In the genomic region with DNA sequence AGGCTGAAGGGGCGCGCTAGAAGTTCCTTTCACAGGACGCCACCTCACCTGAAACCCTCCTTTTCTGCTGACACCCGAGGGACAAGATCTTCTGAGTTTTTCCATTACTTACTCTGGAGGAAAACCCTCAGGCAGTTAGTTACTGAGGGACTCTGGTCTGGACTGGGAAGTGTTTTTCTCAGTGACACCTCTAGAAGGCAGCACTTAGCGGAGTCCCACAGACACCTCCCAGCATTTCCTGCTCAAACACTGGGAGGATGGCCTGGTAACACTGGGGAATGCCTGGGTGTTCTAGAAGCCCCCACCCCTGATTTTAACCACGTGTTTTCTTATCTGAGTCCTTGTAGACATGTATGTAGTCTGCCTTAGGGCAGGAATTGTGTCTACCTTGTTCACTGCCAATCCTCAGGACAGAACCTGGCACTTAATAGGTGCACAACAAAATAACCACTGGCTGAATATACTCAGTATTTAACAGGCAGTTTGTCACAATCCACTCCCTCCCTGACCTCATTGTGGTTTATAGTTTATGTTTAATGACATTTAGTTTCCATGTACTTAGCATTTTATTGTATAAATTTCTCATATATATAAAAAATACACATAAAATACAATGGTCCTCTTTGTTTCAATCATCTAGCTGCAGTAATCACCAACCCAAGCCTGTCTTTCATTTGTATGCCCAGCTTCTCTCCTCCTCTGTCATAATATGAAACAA, we compare ENCODE assay signal across 10 cellular contexts. TPM values are rescaled to one million over a fixed set of nuclear protein-coding genes. Genes with fewer than 3 reads are reported as not detected.
A peak's percentile ranks its signal among the peaks of the same experiment; 100 is the strongest.
DNase-seq lines count a peak whose midpoint lies in the region; ATAC-seq, FAIRE-seq and TF ChIP-seq lines count a peak whose summit lies in the region.
"Had no signal": no experiment of that assay in that cellular context is flagged by ENCODE, and none has a peak within 500 bp of the region (broad histone marks: within the 10 kb centered on the region; RNA-seq: fewer than 3 reads in every experiment).

No MANE protein-coding gene starts in this region.

- H3K27me3 ChIP-seq in PC-9 (ENCODE audit: insufficient read depth, low read depth) (no peaks in the 10 kb centered on the region), heart left ventricle (no peaks in the 10 kb centered on the region)

- no peaks in the 10 kb centered on the region for H3K36me3 ChIP-seq in PC-9 (ENCODE audit: low read depth)
- no peaks in the 10 kb centered on the region for H3K36me3 ChIP-seq in heart left ventricle

- no peak overlapping the region for H2AFZ ChIP-seq in PC-9

- H3K4me3 ChIP-seq in AG04449 (ENCODE audit: low read depth, low read length) (no peak overlapping the region), PC-9 (no peak overlapping the region), heart left ventricle (no peak overlapping the region)
- H3K4me3 ChIP-seq: psoas muscle had no signal

- BruUV-seq in PC-9 (replicated peaks; lab: Mats Ljungman, UMichigan), result no TSS peak

- H3K4me2 ChIP-seq in PC-9, result no peak overlapping the region

- H3K9me3 ChIP-seq in PC-9 (ENCODE audit: insufficient read depth, low read depth) (no peaks in the 10 kb centered on the region), heart left ventricle (peaks cover 0 to 3% (median 0%) of the 10 kb centered on the region in 12 donors)
- H3K9me3 ChIP-seq: psoas muscle had no signal

- CTCF ChIA-PET in AG04449 (lab: Yijun Ruan, JAX) (interaction anchor here (0.8 kb wide), 1 partner anchor 16 kb away, joined by 3 read pairs; no protein-coding TSS in a partner anchor), PC-9 (lab: Charles Lee) (interaction anchor here (0.5 kb wide), 1 partner anchor 20 kb away, joined by 3 read pairs; no protein-coding TSS in a partner anchor)

- H3K9me2 ChIP-seq in PC-9 (ENCODE audit: insufficient read depth), result no peaks in the 10 kb centered on the region

- H3F3A ChIP-seq in PC-9 (ENCODE audit: insufficient read depth, low read depth), result no peaks in the 10 kb centered on the region

- H3K79me2 ChIP-seq in PC-9 (ENCODE audit: low read depth), result no peaks in the 10 kb centered on the region

- H3K4me1 ChIP-seq in PC-9 (replicated peaks; ENCODE audit: insufficient read depth) (no peaks in the 10 kb centered on the region), heart left ventricle (no peaks in the 10 kb centered on the region)
- H3K4me1 ChIP-seq: psoas muscle had no signal

- TF ChIP-seq CTCF in AG04449 (IDR thresholded peaks at IDR 0.05; ENCODE audit: insufficient read depth, low read length, missing control alignments) (peak; percentile 7), PC-9 (conservative IDR thresholded peaks at IDR 0.05) (peak; percentile 34; the same call in 1 of the 2 replicates), heart left ventricle (IDR thresholded peaks at IDR 0.05) (no peak)

- WGBS in heart left ventricle, 4 donors, result 56 to 66% (median 59%) methylated on average over 6 of the region's 6 CpGs

- no peak for TF ChIP-seq POLR2A in GM12892 (IDR thresholded peaks at IDR 0.05; ENCODE audit: low read depth, low read length)
- TF ChIP-seq POLR2A in heart left ventricle (IDR thresholded peaks at IDR 0.05), result no peak

- no peaks in the 10 kb centered on the region for H4K20me1 ChIP-seq in PC-9 (ENCODE audit: insufficient read depth)

- no peak for ATAC-seq in heart left ventricle
- ATAC-seq: psoas muscle had no signal

- no peak overlapping the region for H3K27ac ChIP-seq in PC-9
- no peak overlapping the region for H3K27ac ChIP-seq in heart left ventricle
- H3K27ac ChIP-seq: psoas muscle had no signal

- POLR2A ChIA-PET in AG04449 (lab: Yijun Ruan, JAX) (no interaction called here), PC-9 (lab: Charles Lee; ENCODE audit: unreplicated experiment) (no interaction called here)

- DNase-seq in AG04449 (ENCODE audit: low read depth, low spot score), result no peak
- DNase-seq in GM12892 (ENCODE audit: insufficient read length), result no peak
- DNase-seq in PC-9, result no peak
- DNase-seq in foreskin melanocyte, result peak; percentile 73
- DNase-seq in NCI-H2029 (lab: John Stamatoyannopoulos, UW), result no peak
- no peak for DNase-seq in kidney tubule cell (ENCODE audit: low spot score)
- no peak for DNase-seq in heart left ventricle
- DNase-seq in AG08396 (ENCODE audit: low spot score), result no peak
- DNase-seq: immature natural killer cell, psoas muscle had no signal

- intact Hi-C loops in PC-9 (cut with micrococcal nuclease; ENCODE audit: unreplicated experiment) (loop anchor here (5.0 kb wide), 1 partner anchor 88 kb away; no protein-coding TSS in a partner anchor), heart left ventricle (cut with DNase I) (no loop called here)

- peak; percentile 73 for FAIRE-seq in GM12892 (lab: Jason Lieb, UNC)

RNA-seq across cellular contexts. Expression of gene GSTA3, which starts 4.8 kb away (rescaled TPM):
- not detected for polyA plus RNA-seq in GM12892 (2012; ENCODE audit: missing spikeins)
- total RNA-seq in PC-9 (2021), result not detected in 2 replicates
- not detected for total RNA-seq in heart left ventricle
- not detected for polyA plus RNA-seq in heart left ventricle
- total RNA-seq: psoas muscle had no signal
- polyA plus RNA-seq: immature natural killer cell, psoas muscle had no signal

Comparison
In these comparisons a context has a peak if more than half of its experiments do, and no peak if none do; other contexts are left out.
1. CTCF ChIP-seq: peak in AG04449 (single experiment) and PC-9 (single experiment); none in heart left ventricle (0 of 12).